25 cellular contexts compared by ENCODE assay signal in genomic region chr17:63978266-63979200, GRCh38. TPM values are rescaled to one million over a fixed set of nuclear protein-coding genes. Genes with fewer than 3 reads are reported as not detected.
"Had no signal": no experiment of that assay in that cellular context is flagged by ENCODE, and none has a peak within 500 bp of the region (broad histone marks: within the 10 kb centered on the region; RNA-seq: fewer than 3 reads in every experiment).

No MANE protein-coding gene starts in this region.

- DNase-seq: activated B cell treated with CpG ODN at 0.5 μM for 24 hours; activated CD4-positive, alpha-beta T cell treated with anti-CD3 and anti-CD28 coated beads for 1 hour; activated CD4-positive, alpha-beta T cell treated with anti-CD3 and anti-CD28 coated beads, Interleukin-2, amount 10 ng/mL, durations not matched to agents 24 days and 14 days; activated CD4-positive, alpha-beta T cell treated with anti-CD3 and anti-CD28 coated beads, Interleukin-2, amount 50 U/mL, for 48 hours; activated CD8-positive, alpha-beta memory T cell treated with anti-CD3 and anti-CD28 coated beads for 24 hours; activated gamma-delta T cell; activated naive CD4-positive, alpha-beta T cell treated with anti-CD3 and anti-CD28 coated beads for 36 hours; activated T-cell treated with anti-CD3 and anti-CD28 coated beads, Interleukin-2, amount 50 U/mL, for 4 hours; amygdala; brain microvascular endothelial cell; Karpas-422; MM.1S; NCI-H1105 treated with DMSO at 0.1 percent for 48 hours; NCI-H1436 treated with DMSO at 0.1 percent for 48 hours; NCI-H187; NCI-H2081; NCI-H446; NCI-H524 treated with DMSO at 0.1 percent for 48 hours; NCI-H748 treated with DMSO at 0.1 percent for 48 hours; T-cell; T-helper 2 cell; T1000 had no signal

- H3K36me3 Mint-ChIP-seq: T-cell had no signal

- H3K27ac Mint-ChIP-seq: activated B cell treated with CpG ODN at 0.5 μM for 24 hours; activated CD4-positive, alpha-beta T cell treated with anti-CD3 and anti-CD28 coated beads, Interleukin-2, amount 10 ng/mL, durations not matched to agents 24 days and 14 days; activated naive CD4-positive, alpha-beta T cell treated with anti-CD3 and anti-CD28 coated beads for 36 hours; activated naive CD8-positive, alpha-beta T cell; T-cell had no signal

- ATAC-seq: activated T-cell treated with anti-CD3 and anti-CD28 coated beads, Interleukin-2, amount 50 U/mL, for 4 hours; T-cell had no signal

- H3K4me3 Mint-ChIP-seq: activated B cell treated with CpG ODN at 0.5 μM for 24 hours; activated CD4-positive, alpha-beta T cell treated with anti-CD3 and anti-CD28 coated beads, Interleukin-2, amount 10 ng/mL, durations not matched to agents 24 days and 14 days; activated naive CD4-positive, alpha-beta T cell treated with anti-CD3 and anti-CD28 coated beads for 36 hours; activated naive CD8-positive, alpha-beta T cell; activated T-cell treated with anti-CD3 and anti-CD28 coated beads, Interleukin-2, amount 50 U/mL, for 4 hours; T-cell had no signal

- H3K27me3 ChIP-seq: brain microvascular endothelial cell had no signal

- H3K27me3 Mint-ChIP-seq: activated naive CD8-positive, alpha-beta T cell; T-cell had no signal

- H3K4me3 ChIP-seq: SK-N-MC had no signal

- H3K27ac ChIP-seq: brain microvascular endothelial cell, SK-N-MC had no signal

- H3K36me3 ChIP-seq: brain microvascular endothelial cell had no signal

RNA-seq across cellular contexts. Expression of gene SCN4A, which starts 5.8 kb away (rescaled TPM):
- total RNA-seq: RPMI7951 had no signal

RNA-seq across cellular contexts. Expression of gene PRR29, which starts 19.6 kb away (rescaled TPM):
- total RNA-seq: activated B cell treated with CpG ODN at 0.5 μM for 24 hours, RPMI7951 had no signal

RNA-seq across cellular contexts. Expression of gene ICAM2, which starts 41.9 kb away (rescaled TPM):
- total RNA-seq: RPMI7951 had no signal

RNA-seq across cellular contexts. Expression of gene CD79B, which starts 46.4 kb away (rescaled TPM):
- total RNA-seq: RPMI7951 had no signal

RNA-seq across cellular contexts. Expression of gene GH1, which starts 59.9 kb away (rescaled TPM):
- total RNA-seq: activated B cell treated with CpG ODN at 0.5 μM for 24 hours; activated CD4-positive, alpha-beta T cell treated with anti-CD3 and anti-CD28 coated beads, Interleukin-2, amount 10 ng/mL, durations not matched to agents 24 days and 14 days; activated naive CD4-positive, alpha-beta T cell treated with anti-CD3 and anti-CD28 coated beads for 36 hours; activated T-cell treated with anti-CD3 and anti-CD28 coated beads, Interleukin-2, amount 50 U/mL, for 4 hours; RPMI7951; T-cell had no signal
